25 cellular contexts compared by ENCODE assay signal in the genomic region with DNA sequence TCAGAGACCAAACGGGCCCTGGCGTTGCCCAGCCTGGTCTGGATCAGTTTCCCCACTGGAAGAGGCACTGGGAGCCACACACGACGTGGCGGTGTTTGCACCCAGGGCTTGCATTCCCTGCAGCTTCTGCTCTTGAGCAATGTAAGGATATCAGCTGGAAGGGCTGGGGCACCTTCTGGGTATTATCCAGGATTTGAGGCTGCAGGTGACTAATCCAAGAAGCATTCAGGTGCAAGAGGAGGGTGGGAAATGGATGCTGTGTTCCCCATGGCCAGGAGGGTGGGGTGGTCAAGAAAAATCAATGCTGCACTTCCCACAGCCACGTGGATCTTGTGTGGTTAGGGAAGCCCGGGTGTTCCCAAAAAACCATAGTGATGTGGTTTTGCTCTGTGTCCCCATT.
"Had no signal": no experiment of that assay in that cellular context is flagged by ENCODE, and none has a peak within 500 bp of the region (broad histone marks: within the 10 kb centered on the region; RNA-seq: fewer than 3 reads in every experiment).

No MANE protein-coding gene starts in this region.

- H3K27me3 Mint-ChIP-seq: stimulated activated naive B cell treated with anti-CD40 and anti-IgM and Interleukin-4, amounts not matched to agents 10 μg/mL and 1 μg/mL and 100 μg/mL, for 72 hours; stimulated activated naive CD8-positive, alpha-beta T cell treated with anti-CD3 and anti-CD28 coated beads, Interleukin-15, Interleukin-2, amounts not matched to agents 100 ng/mL and 50 ng/mL, for 24 hours had no signal

- H3K9me3 ChIP-seq: gastrocnemius medialis, ovary, psoas muscle, thoracic aorta, upper lobe of right lung, vagina had no signal

- DNase-seq: dorsolateral prefrontal cortex; effector CD4-positive, alpha-beta T cell; foreskin fibroblast; gastrocnemius medialis; head of caudate nucleus; kidney; mesenchymal stem cell; midbrain; naive thymus-derived CD4-positive, alpha-beta T cell; nucleus accumbens; ovary; posterior cingulate gyrus; psoas muscle; right cardiac atrium; sigmoid colon; stimulated activated CD4-positive, alpha-beta T cell treated with anti-CD3 and anti-CD28 coated beads, Interleukin-2, amount 100 ng/mL, for 48 hours; stimulated activated naive B cell treated with anti-CD40 and anti-IgM and Interleukin-4, amounts not matched to agents 10 μg/mL and 1 μg/mL and 100 μg/mL, for 72 hours; upper lobe of right lung had no signal

- H2AFZ ChIP-seq: neural progenitor cell had no signal

- H3K27me3 ChIP-seq: gastrocnemius medialis, neural progenitor cell, ovary, tibial nerve, upper lobe of right lung, vagina had no signal

- H3K9ac ChIP-seq: neural progenitor cell had no signal

- H3K36me3 Mint-ChIP-seq: neural progenitor cell; stimulated activated naive B cell treated with anti-CD40 and anti-IgM and Interleukin-4, amounts not matched to agents 10 μg/mL and 1 μg/mL and 100 μg/mL, for 72 hours had no signal

- H3K4me1 ChIP-seq: gastrocnemius medialis, neural progenitor cell, psoas muscle, sigmoid colon, tibial nerve, upper lobe of right lung, vagina had no signal

- H3K4me3 Mint-ChIP-seq: naive thymus-derived CD4-positive, alpha-beta T cell; nephron; neural progenitor cell; stimulated activated naive B cell treated with anti-CD40 and anti-IgM and Interleukin-4, amounts not matched to agents 10 μg/mL and 1 μg/mL and 100 μg/mL, for 72 hours; stimulated activated naive CD8-positive, alpha-beta T cell treated with anti-CD3 and anti-CD28 coated beads, Interleukin-15, Interleukin-2, amounts not matched to agents 100 ng/mL and 50 ng/mL, for 24 hours had no signal

- H3K4me3 ChIP-seq: dorsolateral prefrontal cortex, gastrocnemius medialis, neural progenitor cell, ovary, psoas muscle, sigmoid colon, thoracic aorta, tibial nerve, upper lobe of right lung, vagina had no signal

- H3K4me2 ChIP-seq: neural progenitor cell had no signal

- ATAC-seq: gastrocnemius medialis; left lobe of liver; naive thymus-derived CD4-positive, alpha-beta T cell; psoas muscle; right cardiac atrium; stimulated activated naive B cell treated with anti-CD40 and anti-IgM and Interleukin-4, amounts not matched to agents 10 μg/mL and 1 μg/mL and 100 μg/mL, for 72 hours; upper lobe of right lung had no signal

- H3K4me1 Mint-ChIP-seq: naive thymus-derived CD4-positive, alpha-beta T cell; stimulated activated naive B cell treated with anti-CD40 and anti-IgM and Interleukin-4, amounts not matched to agents 10 μg/mL and 1 μg/mL and 100 μg/mL, for 72 hours had no signal

- H3K27ac ChIP-seq: dorsolateral prefrontal cortex, gastrocnemius medialis, neural progenitor cell, ovary, psoas muscle, sigmoid colon, thoracic aorta, tibial nerve, upper lobe of right lung, vagina had no signal

- H3K27ac Mint-ChIP-seq: naive thymus-derived CD4-positive, alpha-beta T cell; nephron; neural progenitor cell; stimulated activated naive B cell treated with anti-CD40 and anti-IgM and Interleukin-4, amounts not matched to agents 10 μg/mL and 1 μg/mL and 100 μg/mL, for 72 hours; stimulated activated naive CD8-positive, alpha-beta T cell treated with anti-CD3 and anti-CD28 coated beads, Interleukin-15, Interleukin-2, amounts not matched to agents 100 ng/mL and 50 ng/mL, for 24 hours had no signal

- H3K36me3 ChIP-seq: gastrocnemius medialis, neural progenitor cell, ovary, sigmoid colon, thoracic aorta, tibial nerve, upper lobe of right lung, vagina had no signal

- H3K9me3 Mint-ChIP-seq: nephron had no signal
